Comparison of ENCODE assay signal across 1 cellular context in genomic region chr1:185066181-185066580, GRCh38.
TF ChIP-seq lines count a peak whose summit lies in the region.

No MANE protein-coding gene starts in this region.

TF ChIP-seq in H1, 55 proteins besides CTCF, POLR2A, EP300 and RAD21:
- TF ChIP-seq USF2 (IDR thresholded peaks at IDR 0.05; ENCODE audit: low read length) (no peak), BCL11A (IDR thresholded peaks at IDR 0.05; ENCODE audit: low read depth in 2 of 2, low read length in 2 of 2) (no peak), CTBP2 (IDR thresholded peaks at IDR 0.05; ENCODE audit: borderline replicate concordance, insufficient read depth, insufficient read length, low read length) (no peak), RNF2 (IDR thresholded peaks at IDR 0.05; ENCODE audit: borderline replicate concordance, low read depth, low read length, missing control alignments, poor library complexity, severe bottlenecking) (no peak), SIRT6 (IDR thresholded peaks at IDR 0.05; ENCODE audit: low read length) (no peak), YY1 (IDR thresholded peaks at IDR 0.05; ENCODE audit: low read depth, low read length) (no peak), ATF2 (IDR thresholded peaks at IDR 0.05; ENCODE audit: low read length) (no peak), JUN (IDR thresholded peaks at IDR 0.05; ENCODE audit: low read depth, low read length) (no peak)
